Comparison of ENCODE assay signal across 1 cellular context in the genomic region with DNA sequence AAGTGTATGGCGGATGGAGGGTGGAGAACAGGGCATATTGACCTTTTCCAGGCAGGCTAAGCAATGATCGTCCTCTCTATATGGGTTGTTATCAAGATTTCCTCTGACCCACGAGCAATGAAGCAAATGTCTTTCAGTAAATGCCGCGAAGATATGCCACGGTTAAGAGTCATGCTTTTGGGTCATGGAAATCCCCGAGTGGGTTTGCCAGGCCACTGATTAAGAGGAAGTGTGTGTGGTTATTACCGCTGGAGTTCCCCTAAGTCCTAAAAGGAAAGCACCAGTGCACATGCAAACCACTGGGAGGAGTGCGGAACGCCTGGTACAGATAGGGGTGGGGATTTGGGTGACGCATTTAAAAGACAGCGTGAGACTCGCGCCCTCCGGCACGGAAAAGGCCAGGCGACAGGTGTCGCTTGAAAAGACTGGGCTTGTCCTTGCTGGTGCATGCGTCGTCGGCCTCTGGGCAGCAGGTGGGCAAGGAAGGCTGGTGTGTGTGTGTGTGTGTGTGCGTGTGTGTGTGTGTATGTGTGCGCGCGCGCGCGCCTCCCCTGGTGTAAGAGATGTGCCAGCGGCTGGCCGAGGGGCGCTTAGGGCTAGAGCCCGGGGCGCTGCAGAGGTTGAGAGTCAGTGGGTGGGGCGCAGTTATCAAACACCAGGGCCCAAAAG.
TF ChIP-seq lines count a peak whose summit lies in the region.

A gene (plus strand): TSS at position 386 of the 669 bp plus-strand sequence. CDS start 7,026 bp downstream, outside the sequence.

TF ChIP-seq in endothelial cell of umbilical vein, 7 proteins besides CTCF, POLR2A, EP300 and RAD21:
- TF ChIP-seq GATA2 (IDR thresholded peaks at IDR 0.05; ENCODE audit: insufficient read depth, insufficient read length, low read depth, low read length) (no peak), FOS (IDR thresholded peaks at IDR 0.05; ENCODE audit: borderline replicate concordance, insufficient read depth, low read length) (no peak), EZH2 (IDR thresholded peaks at IDR 0.05; ENCODE audit: borderline replicate concordance, low read depth, low read length, severe bottlenecking) (no peak), JUN (IDR thresholded peaks at IDR 0.05; ENCODE audit: borderline replicate concordance, insufficient read depth, insufficient read length, low read depth) (no peak), POLR2AphosphoS5 (IDR thresholded peaks at IDR 0.05; ENCODE audit: insufficient read depth, low read depth, low read length) (no peak), MYC (IDR thresholded peaks at IDR 0.05; ENCODE audit: low read depth, low read length) (no peak)
- TF ChIP-seq, protein P1, sequence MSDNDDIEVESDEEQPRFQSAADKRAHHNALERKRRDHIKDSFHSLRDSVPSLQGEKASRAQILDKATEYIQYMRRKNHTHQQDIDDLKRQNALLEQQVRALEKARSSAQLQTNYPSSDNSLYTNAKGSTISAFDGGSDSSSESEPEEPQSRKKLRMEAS (IDR thresholded peaks at IDR 0.05; ENCODE audit: insufficient read depth, insufficient read length) = no peak
